8 cellular contexts compared by ENCODE assay signal in genomic region chr3:191329654-191330308, GRCh38. TPM values are rescaled to one million over a fixed set of nuclear protein-coding genes. Genes with fewer than 3 reads are reported as not detected.
DNase-seq lines count a peak whose midpoint lies in the region; ATAC-seq and TF ChIP-seq lines count a peak whose summit lies in the region.

No MANE protein-coding gene starts in this region.

- H3K27ac ChIP-seq in osteoblast (ENCODE audit: low read depth, low read length), result peak overlapping the region; percentile 89

- no peaks in the 10 kb centered on the region for H3K9me3 ChIP-seq in osteoblast (ENCODE audit: low read depth, low read length)

- ATAC-seq in GM18499 (IDR thresholded peaks at IDR 0.05; ENCODE audit: insufficient read depth, unreplicated experiment) (peak; percentile 6), HG02870 (IDR thresholded peaks at IDR 0.05; ENCODE audit: unreplicated experiment) (peak; percentile 17)

- H3K4me3 ChIP-seq in AG09309 (ENCODE audit: control insufficient read depth, low read depth, low read length), result peak overlapping the region; percentile 76
- H3K4me3 ChIP-seq in osteoblast (ENCODE audit: insufficient read depth, low read length), result peak overlapping the region; percentile 88

- TF ChIP-seq CTCF in AG09309 (IDR thresholded peaks at IDR 0.05; ENCODE audit: control insufficient read depth, insufficient read depth, low read depth, low read length, missing control alignments) (no peak), glutamatergic neuron (IDR thresholded peaks at IDR 0.05; ENCODE audit: partially characterized antibody, unreplicated experiment) (no peak), osteoblast (IDR thresholded peaks at IDR 0.05; ENCODE audit: extremely low read depth, low read depth, low read length) (no peak)

- H3K27ac Mint-ChIP-seq in activated naive CD4-positive, alpha-beta T cell treated with anti-CD3 and anti-CD28 coated beads, Interleukin-2, amount 50 U/mL, for 24 hours, result no peak overlapping the region
- peak overlapping the region; percentile 99 for H3K27ac Mint-ChIP-seq in glutamatergic neuron (ENCODE audit: unreplicated experiment)

- H3K9me3 Mint-ChIP-seq in activated naive CD4-positive, alpha-beta T cell treated with anti-CD3 and anti-CD28 coated beads, Interleukin-2, amount 50 U/mL, for 24 hours, result no peaks in the 10 kb centered on the region
- H3K9me3 Mint-ChIP-seq in glutamatergic neuron (ENCODE audit: unreplicated experiment), result peaks cover 15% of the 10 kb centered on the region

- DNase-seq in AG09309 (ENCODE audit: low read depth) (no peak), NCI-H2107 treated with DMSO at 0.1 percent for 48 hours (lab: John Stamatoyannopoulos, UW; ENCODE audit: unreplicated experiment) (peak; percentile 82), glutamatergic neuron (no peak), osteoblast (ENCODE audit: insufficient read length, low spot score, missing footprints) (peak; percentile 83), 8988T (no peak)

- H3K79me2 ChIP-seq in osteoblast (ENCODE audit: insufficient read depth, low read length), result peaks cover 54% of the 10 kb centered on the region

- no peaks in the 10 kb centered on the region for H4K20me1 ChIP-seq in osteoblast (ENCODE audit: insufficient read depth, low read length)

- H3K27me3 ChIP-seq in osteoblast (ENCODE audit: insufficient read depth, low read length), result no peaks in the 10 kb centered on the region

- H3K4me3 Mint-ChIP-seq in activated naive CD4-positive, alpha-beta T cell treated with anti-CD3 and anti-CD28 coated beads, Interleukin-2, amount 50 U/mL, for 24 hours, result peak overlapping the region; percentile 43
- H3K4me3 Mint-ChIP-seq in glutamatergic neuron (ENCODE audit: unreplicated experiment), result peak overlapping the region; percentile 97

- no peaks in the 10 kb centered on the region for H3K4me1 Mint-ChIP-seq in activated naive CD4-positive, alpha-beta T cell treated with anti-CD3 and anti-CD28 coated beads, Interleukin-2, amount 50 U/mL, for 24 hours
- H3K4me1 Mint-ChIP-seq in glutamatergic neuron (ENCODE audit: low read depth, unreplicated experiment), result peaks cover 31% of the 10 kb centered on the region

- H3K4me2 ChIP-seq in osteoblast (ENCODE audit: insufficient read depth, low read length), result peak overlapping the region; percentile 85

- peaks cover 16% of the 10 kb centered on the region for H3K4me1 ChIP-seq in osteoblast (ENCODE audit: insufficient read depth, low read length)

- no peaks in the 10 kb centered on the region for H3K36me3 Mint-ChIP-seq in activated naive CD4-positive, alpha-beta T cell treated with anti-CD3 and anti-CD28 coated beads, Interleukin-2, amount 50 U/mL, for 24 hours
- H3K36me3 Mint-ChIP-seq in glutamatergic neuron (ENCODE audit: unreplicated experiment), result no peaks in the 10 kb centered on the region

- H3K36me3 ChIP-seq in osteoblast (ENCODE audit: insufficient read depth, low read length), result no peaks in the 10 kb centered on the region

- H2AFZ ChIP-seq in osteoblast (ENCODE audit: low read length), result peak overlapping the region; percentile 95

- peaks cover 23% of the 10 kb centered on the region for H3K27me3 Mint-ChIP-seq in activated naive CD4-positive, alpha-beta T cell treated with anti-CD3 and anti-CD28 coated beads, Interleukin-2, amount 50 U/mL, for 24 hours
- peaks cover 8% of the 10 kb centered on the region for H3K27me3 Mint-ChIP-seq in glutamatergic neuron (ENCODE audit: unreplicated experiment)

RNA-seq across cellular contexts. Expression of gene UTS2B, which starts 0.5 kb away (rescaled TPM):
- total RNA-seq in glutamatergic neuron (ENCODE audit: unreplicated experiment) (not detected), osteoblast (0.59 and 1.1 TPM in 2 replicates)

RNA-seq across cellular contexts. Expression of gene CCDC50, which starts 0.6 kb away (rescaled TPM):
- 144 TPM for total RNA-seq in glutamatergic neuron (ENCODE audit: unreplicated experiment)
- 74.8 and 78.2 TPM in 2 replicates for total RNA-seq in osteoblast

Comparison
In these comparisons a context has a peak if more than half of its experiments do, and no peak if none do; other contexts are left out.
1. DNase-seq: peak in NCI-H2107 treated with DMSO at 0.1 percent for 48 hours (single experiment) and osteoblast (single experiment); none in AG09309 (single experiment), glutamatergic neuron (single experiment) and 8988T (single experiment).